15 cellular contexts compared by ENCODE assay signal in the genomic region with DNA sequence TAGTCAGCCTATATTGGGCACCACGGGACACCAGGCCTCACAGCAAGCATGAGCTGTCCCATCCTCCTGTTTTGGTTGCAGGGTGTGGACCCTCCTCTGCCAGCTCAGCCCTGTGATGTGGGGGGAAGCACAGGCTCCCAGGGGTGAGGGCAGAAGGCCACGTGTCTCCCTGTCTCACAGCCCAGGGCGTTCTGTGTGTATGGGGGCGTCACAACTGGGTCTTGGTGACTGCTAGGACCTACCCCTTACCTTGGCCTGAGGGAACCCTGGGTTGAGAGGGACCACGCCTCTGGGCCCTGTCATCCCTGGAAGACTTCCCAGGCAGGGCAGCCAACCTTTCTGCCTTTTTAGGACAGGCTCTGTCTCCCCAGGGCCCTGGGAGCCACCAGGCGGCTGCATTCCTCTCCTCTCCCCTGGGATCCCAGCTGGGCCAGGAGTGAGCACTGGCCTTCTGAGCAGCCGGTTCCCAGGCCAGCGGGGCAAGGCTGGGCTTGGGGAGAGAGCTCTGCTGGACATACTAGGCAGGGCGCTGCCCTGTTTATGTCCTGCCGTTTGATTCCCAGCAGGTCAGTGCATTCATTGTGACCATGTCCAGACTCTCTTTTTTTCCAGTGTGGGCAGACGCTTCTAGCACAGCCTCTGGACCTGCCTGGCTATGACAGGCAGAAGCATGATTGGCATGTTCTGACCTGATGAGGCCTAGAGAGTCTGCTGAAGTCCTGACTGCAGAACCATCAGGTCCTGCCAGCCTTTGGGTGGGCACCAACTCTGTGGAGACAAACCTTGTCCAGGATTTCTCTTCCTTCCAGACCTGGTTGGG.
DNase-seq lines count a peak whose midpoint lies in the region; ATAC-seq, FAIRE-seq and TF ChIP-seq lines count a peak whose summit lies in the region.
"Had no signal": no experiment of that assay in that cellular context is flagged by ENCODE, and none has a peak within 500 bp of the region (broad histone marks: within the 10 kb centered on the region; RNA-seq: fewer than 3 reads in every experiment).

No MANE protein-coding gene starts in this region.

- TF ChIP-seq CTCF in brain (conservative IDR thresholded peaks at IDR 0.05), result no peak
- no peak for TF ChIP-seq CTCF in D721Med (IDR thresholded peaks at IDR 0.05; ENCODE audit: insufficient read depth, missing control alignments)
- TF ChIP-seq CTCF in CD14-positive monocyte (IDR thresholded peaks at IDR 0.05), result no peak

- FAIRE-seq in D721Med (lab: Jason Lieb, UNC), result no peak
- FAIRE-seq: frontal cortex, GM12892 had no signal

- peak; percentile 22 for ATAC-seq in stimulated activated effector memory CD8-positive, alpha-beta T cell treated with anti-CD3 and anti-CD28 coated beads, Interleukin-12 subunit alpha, Interleukin-12 subunit beta, amount 100 ng/mL, for 72 hours

- H3K27ac Mint-ChIP-seq in brain (peak overlapping the region in 4 of 5 experiments; percentile 16 to 76 (median 40)), CD14-positive monocyte (no peak overlapping the region)
- peak overlapping the region; percentile 70 for H3K27ac Mint-ChIP-seq in stimulated activated effector memory CD8-positive, alpha-beta T cell treated with anti-CD3 and anti-CD28 coated beads, Interleukin-12 subunit alpha, Interleukin-12 subunit beta, amount 100 ng/mL, for 72 hours
- H3K27ac Mint-ChIP-seq: CD4-positive, alpha-beta memory T cell; T-cell had no signal

- no peaks in the 10 kb centered on the region for H3K27me3 Mint-ChIP-seq in brain
- H3K27me3 Mint-ChIP-seq in CD14-positive monocyte (ENCODE audit: low read depth in 3 of 3), result peaks cover 2 to 5% (median 2%) of the 10 kb centered on the region in 3 donors

- H3K9me3 Mint-ChIP-seq in brain (no peaks in the 10 kb centered on the region), CD14-positive monocyte (peaks cover 0 to 1% (median 0%) of the 10 kb centered on the region in 7 donors)
- H3K9me3 Mint-ChIP-seq in stimulated activated effector memory CD8-positive, alpha-beta T cell treated with anti-CD3 and anti-CD28 coated beads, Interleukin-12 subunit alpha, Interleukin-12 subunit beta, amount 100 ng/mL, for 72 hours, result no peaks in the 10 kb centered on the region
- H3K9me3 Mint-ChIP-seq: CD4-positive, alpha-beta memory T cell; T-cell had no signal

- DNase-seq in Daoy (ENCODE audit: low read depth) (peak; percentile 51), islet precursor cell (peak; percentile 79), D721Med (ENCODE audit: insufficient read length, low spot score) (no peak), CD14-positive monocyte (ENCODE audit: low spot score) (no peak), GDM1 (lab: John Stamatoyannopoulos, UW) (no peak)
- DNase-seq in stimulated activated effector memory CD8-positive, alpha-beta T cell treated with anti-CD3 and anti-CD28 coated beads, Interleukin-12 subunit alpha, Interleukin-12 subunit beta, amount 100 ng/mL, for 72 hours (ENCODE audit: low spot score in 2 of 2), result no peak
- DNase-seq in stimulated activated CD4-positive, alpha-beta T cell treated with anti-CD3 and anti-CD28 coated beads, Interleukin-4, amount 100 ng/mL, for 24 hours, result no peak
- DNase-seq: MM.1S; NCI-H524 treated with DMSO at 0.1 percent for 48 hours; stimulated activated CD4-positive, alpha-beta T cell treated with anti-CD3 and anti-CD28 coated beads, Interleukin-4, amount 100 ng/mL, for 1 hour had no signal

- intact Hi-C loops in CD14-positive monocyte (cut with micrococcal nuclease), result no loop called here

- peaks cover 31% of the 10 kb centered on the region for H3K4me1 Mint-ChIP-seq in brain
- H3K4me1 Mint-ChIP-seq in stimulated activated effector memory CD8-positive, alpha-beta T cell treated with anti-CD3 and anti-CD28 coated beads, Interleukin-12 subunit alpha, Interleukin-12 subunit beta, amount 100 ng/mL, for 72 hours, result peaks cover 24% of the 10 kb centered on the region
- no peaks in the 10 kb centered on the region for H3K4me1 Mint-ChIP-seq in CD14-positive monocyte

- H3K4me3 Mint-ChIP-seq in brain, result no peak overlapping the region
- H3K4me3 Mint-ChIP-seq in stimulated activated effector memory CD8-positive, alpha-beta T cell treated with anti-CD3 and anti-CD28 coated beads, Interleukin-12 subunit alpha, Interleukin-12 subunit beta, amount 100 ng/mL, for 72 hours, result no peak overlapping the region
- no peak overlapping the region for H3K4me3 Mint-ChIP-seq in CD14-positive monocyte

- H3K36me3 Mint-ChIP-seq in brain (no peaks in the 10 kb centered on the region), CD14-positive monocyte (no peaks in the 10 kb centered on the region)
- no peaks in the 10 kb centered on the region for H3K36me3 Mint-ChIP-seq in stimulated activated effector memory CD8-positive, alpha-beta T cell treated with anti-CD3 and anti-CD28 coated beads, Interleukin-12 subunit alpha, Interleukin-12 subunit beta, amount 100 ng/mL, for 72 hours
- H3K36me3 Mint-ChIP-seq: CD4-positive, alpha-beta memory T cell; T-cell had no signal

Comparison
In these comparisons a context has a peak if more than half of its experiments do, and no peak if none do; other contexts are left out.
1. DNase-seq: peak in Daoy (single experiment) and islet precursor cell (single experiment); none in stimulated activated effector memory CD8-positive, alpha-beta T cell treated with anti-CD3 and anti-CD28 coated beads, Interleukin-12 subunit alpha, Interleukin-12 subunit beta, amount 100 ng/mL, for 72 hours (0 of 2), D721Med (single experiment), stimulated activated CD4-positive, alpha-beta T cell treated with anti-CD3 and anti-CD28 coated beads, Interleukin-4, amount 100 ng/mL, for 24 hours (single experiment), CD14-positive monocyte (single experiment) and GDM1 (single experiment).
2. H3K27ac Mint-ChIP-seq: peak in brain (4 of 5) and stimulated activated effector memory CD8-positive, alpha-beta T cell treated with anti-CD3 and anti-CD28 coated beads, Interleukin-12 subunit alpha, Interleukin-12 subunit beta, amount 100 ng/mL, for 72 hours (single experiment); none in CD14-positive monocyte (0 of 7).